8 cellular contexts compared by ENCODE assay signal in genomic region chr16:528111-529011, GRCh38. TPM values are rescaled to one million over a fixed set of nuclear protein-coding genes. Genes with fewer than 3 reads are reported as not detected.
DNase-seq lines count a peak whose midpoint lies in the region; ATAC-seq, FAIRE-seq and TF ChIP-seq lines count a peak whose summit lies in the region.

No MANE protein-coding gene starts in this region.

- H3K9ac ChIP-seq in kidney (ENCODE audit: low read length in 2 of 2): peak overlapping the region; percentile 69 to 80

- 1 to 22% (median 4%) methylated on average over 8 to 55 of the region's 55 CpGs for WGBS in adrenal gland, 4 donors

- peaks cover 43% of the 10 kb centered on the region for H3K4me1 ChIP-seq in Panc1 (ENCODE audit: control insufficient read depth, insufficient read depth, low read length)
- peaks cover 29 to 46% of the 10 kb centered on the region in 2 donors for H3K4me1 ChIP-seq in adrenal gland (replicated peaks in 1 of 2)
- peaks cover 23 to 41% of the 10 kb centered on the region in 2 donors for H3K4me1 ChIP-seq in kidney (ENCODE audit: control insufficient read depth in 1 of 2, insufficient read depth in 1 of 2, low read depth in 1 of 2, low read length in 2 of 2)

- TF ChIP-seq CTCF in Panc1 (IDR thresholded peaks at IDR 0.05): no peak
- no peak for TF ChIP-seq CTCF in adrenal gland (IDR thresholded peaks at IDR 0.05)
- TF ChIP-seq CTCF in kidney (IDR thresholded peaks at IDR 0.05; ENCODE audit: borderline replicate concordance, extremely low read depth, insufficient read depth): no peak

- no peak for FAIRE-seq in kidney (lab: Jason Lieb, UNC)

- H3K36me3 ChIP-seq in Panc1 (ENCODE audit: control insufficient read depth, insufficient read depth, low read length): no peaks in the 10 kb centered on the region
- H3K36me3 ChIP-seq in adrenal gland (replicated peaks in 1 of 2): no peaks in the 10 kb centered on the region
- no peaks in the 10 kb centered on the region for H3K36me3 ChIP-seq in kidney (ENCODE audit: control insufficient read depth in 1 of 2, insufficient read depth in 2 of 2, low read length in 2 of 2)

- TF ChIP-seq POLR2A in adrenal gland (IDR thresholded peaks at IDR 0.05): peak in 1 of 2 donors; percentile 16

- H3K9me3 ChIP-seq in Panc1 (ENCODE audit: control insufficient read depth, insufficient read depth, low read depth, low read length) (no peaks in the 10 kb centered on the region), adrenal gland (replicated peaks in 1 of 3) (no peaks in the 10 kb centered on the region), kidney (ENCODE audit: control insufficient read depth in 1 of 2, low read length in 2 of 2) (no peaks in the 10 kb centered on the region)

- H3K27ac ChIP-seq in Panc1 (ENCODE audit: low read length): peak overlapping the region; percentile 79
- H3K27ac ChIP-seq in adrenal gland: peak overlapping the region; percentile 34 to 97 (median 59)
- peak overlapping the region; percentile 70 to 78 for H3K27ac ChIP-seq in kidney (ENCODE audit: low read depth in 2 of 2, low read length in 2 of 2)

- ATAC-seq in HG02759 (IDR thresholded peaks at IDR 0.05; ENCODE audit: unreplicated experiment) (peak; percentile 10), Panc1 (peak; percentile 5; the same call in 1 of the 2 replicates)

- H3K27me3 ChIP-seq in Panc1 (ENCODE audit: control insufficient read depth, insufficient read depth, low read length) (no peaks in the 10 kb centered on the region), adrenal gland (no peaks in the 10 kb centered on the region)

- H3K4me3 ChIP-seq in GM08714 (ENCODE audit: low read length) (peak overlapping the region; percentile 66), Panc1 (ENCODE audit: low read depth in 2 of 2, low read length in 2 of 2) (peak overlapping the region; percentile 82 to 86), adrenal gland (peak overlapping the region; percentile 37 to 68 (median 53)), kidney (ENCODE audit: low read length in 2 of 2) (peak overlapping the region; percentile 51 to 67)

- in situ Hi-C loops in Panc1 (cut with HindIII; ENCODE audit: low pct_unique_long_range_greater_than_20kb, low sequenced_read_pairs): no loop called here

- BruUV-seq in Panc1 (replicated peaks; lab: Mats Ljungman, UMichigan): TSS peak; percentile 69

- intact Hi-C loops in Panc1 (cut with micrococcal nuclease; ENCODE audit: unreplicated experiment) (no loop called here), adrenal gland (cut with DNase I) (loop anchor here (10.0 kb wide), 2 partner anchors 94 to 134 kb away; partner anchors contain the start of gene NME4 (in 1 of the 2)), kidney (cut with DNase I) (no loop called here)

- POLR2A ChIA-PET in Panc1 (lab: Charles Lee): no interaction called here

- DNase-seq in Panc1 (ENCODE audit: low read depth, low spot score): no peak
- DNase-seq in adrenal gland: peak in 5 of 7 donors; percentile 43 to 54 (median 48)
- no peak for DNase-seq in kidney
- peak; percentile 34 for DNase-seq in stimulated activated CD4-positive, alpha-beta T cell treated with anti-CD3 and anti-CD28 coated beads, Interleukin-4, amount 100 ng/mL, for 1 hour
- no peak for DNase-seq in NCI-H2107 treated with DMSO at 0.1 percent for 48 hours (lab: John Stamatoyannopoulos, UW; ENCODE audit: unreplicated experiment)
- DNase-seq in epidermal melanocyte (ENCODE audit: insufficient read length, low spot score): no peak

- CTCF ChIA-PET in Panc1 (lab: Charles Lee): interaction anchor here (1.3 kb wide), 1 partner anchor 15 kb away, joined by 8 read pairs; no protein-coding TSS in a partner anchor

RNA-seq across cellular contexts. Expression of gene CAPN15, which starts 0.8 kb away (rescaled TPM):
- total RNA-seq in Panc1 (2021; ENCODE audit: unreplicated experiment): 78.5 TPM
- 117 TPM for polyA plus RNA-seq in Panc1 (2012; ENCODE audit: insufficient read length)
- total RNA-seq in adrenal gland: 10 to 100 TPM; 26.3 to 45.8 (median 43.0) TPM
- polyA plus RNA-seq in adrenal gland: 10 to 100 TPM in 2 of 3 donors, 1 to 10 TPM in 1; 2.3 to 91.8 (median 56.8) TPM
- total RNA-seq in kidney: 52.9 TPM
- polyA plus RNA-seq in kidney (ENCODE audit: insufficient read depth, low read depth, low replicate concordance): 17.9 TPM

RNA-seq across cellular contexts. Expression of gene PRR35, which starts 31.8 kb away (rescaled TPM):
- total RNA-seq in Panc1 (2021; ENCODE audit: unreplicated experiment): 2.2 TPM
- 3.9 TPM for polyA plus RNA-seq in Panc1 (2012; ENCODE audit: insufficient read length)
- total RNA-seq in adrenal gland: not detected
- not detected for polyA plus RNA-seq in adrenal gland
- 1.8 TPM for total RNA-seq in kidney
- 24.4 TPM for polyA plus RNA-seq in kidney (ENCODE audit: insufficient read depth, low read depth, low replicate concordance)

RNA-seq across cellular contexts. Expression of gene NHLRC4, which starts 38.4 kb away (rescaled TPM):
- 4.0 TPM for total RNA-seq in Panc1 (2021; ENCODE audit: unreplicated experiment)
- polyA plus RNA-seq in Panc1 (2012; ENCODE audit: insufficient read length): 5.2 TPM
- total RNA-seq in adrenal gland: 10 to 100 TPM in 5 of 8 donors, 1 to 10 TPM in 3; 1.6 to 22.3 (median 13.5) TPM
- polyA plus RNA-seq in adrenal gland: 1 to 10 TPM in 2 of 3 donors, under 1 TPM in 1; 0.57 to 7.2 (median 3.3) TPM
- total RNA-seq in kidney: 3.3 TPM
- 17.4 TPM for polyA plus RNA-seq in kidney (ENCODE audit: insufficient read depth, low read depth, low replicate concordance)

RNA-seq across cellular contexts. Expression of gene PIGQ, which starts 41.4 kb away (rescaled TPM):
- total RNA-seq in Panc1 (2021; ENCODE audit: unreplicated experiment): 83.5 TPM
- 84.1 TPM for polyA plus RNA-seq in Panc1 (2012; ENCODE audit: insufficient read length)
- 100 to 1,000 TPM in 1 of 8 donors, 10 to 100 TPM in 7; 37.4 to 107 (median 81.0) TPM for total RNA-seq in adrenal gland
- polyA plus RNA-seq in adrenal gland: 100 to 1,000 TPM in 2 of 3 donors, 10 to 100 TPM in 1; 12.7 to 317 (median 111) TPM
- total RNA-seq in kidney: 92.9 TPM
- polyA plus RNA-seq in kidney (ENCODE audit: insufficient read depth, low read depth, low replicate concordance): 118 TPM

Comparison
In these comparisons a context has a peak if more than half of its experiments do, and no peak if none do; other contexts are left out.
1. DNase-seq: peak in adrenal gland (5 of 7) and stimulated activated CD4-positive, alpha-beta T cell treated with anti-CD3 and anti-CD28 coated beads, Interleukin-4, amount 100 ng/mL, for 1 hour (single experiment); none in Panc1 (single experiment), kidney (single experiment), NCI-H2107 treated with DMSO at 0.1 percent for 48 hours (single experiment) and epidermal melanocyte (single experiment).
2. intact Hi-C loops: an anchor here in adrenal gland (10.0 kb wide); none called in Panc1 and kidney.
3. Peak in every context shown above with its lines, with median percentiles within 50 percentile points of each other: H3K4me3 ChIP-seq and H3K27ac ChIP-seq.